1 cellular context compared by ENCODE assay signal in genomic region chr12:109951751-109952150, GRCh38.
A peak's percentile ranks its signal among the peaks of the same experiment; 100 is the strongest.
TF ChIP-seq lines count a peak whose summit lies in the region.

No MANE protein-coding gene starts in this region.

TF ChIP-seq in H1, 55 proteins besides CTCF, POLR2A, EP300 and RAD21 (continued from another document):
- TF ChIP-seq TEAD4 (IDR thresholded peaks at IDR 0.05; ENCODE audit: low read depth, low read length): peak; percentile 74
